17 cellular contexts compared by ENCODE assay signal in genomic region chr2:237330539-237330938, GRCh38.
DNase-seq lines count a peak whose midpoint lies in the region; ATAC-seq and TF ChIP-seq lines count a peak whose summit lies in the region.
"Had no signal": no experiment of that assay in that cellular context is flagged by ENCODE, and none has a peak within 500 bp of the region (broad histone marks: within the 10 kb centered on the region; RNA-seq: fewer than 3 reads in every experiment).

No MANE protein-coding gene starts in this region.

- peak; percentile 43 for DNase-seq in NT2/D1 (ENCODE audit: low read depth, low spot score)
- DNase-seq in trophoblast cell, result no peak
- peak in 1 of 2 donors; percentile 25 for DNase-seq in vagina (ENCODE audit: extremely low spot score in 2 of 2)
- DNase-seq in T1000 (lab: John Stamatoyannopoulos, UW), result no peak
- DNase-seq in AML-193 (lab: John Stamatoyannopoulos, UW), result no peak
- no peak for DNase-seq in PC-9
- DNase-seq: DMS 273 treated with DMSO at 0.1 percent for 48 hours, HCEC 1CT, KBM-7, NCI-H1105 treated with DMSO at 0.1 percent for 48 hours, NCI-H1694, NCI-H2081 treated with DMSO at 0.1 percent for 48 hours, NCI-H774, OCI-M1, SHP77 had no signal

- H3K27me3 ChIP-seq in NT2/D1 (ENCODE audit: insufficient read depth, insufficient read length) (no peaks in the 10 kb centered on the region), gastroesophageal sphincter (no peaks in the 10 kb centered on the region), trophoblast cell (ENCODE audit: insufficient read depth, low read length) (no peaks in the 10 kb centered on the region), vagina (no peaks in the 10 kb centered on the region), PC-9 (ENCODE audit: insufficient read depth, low read depth) (no peaks in the 10 kb centered on the region)

- peak overlapping the region; percentile 7 for H2BK5ac ChIP-seq in trophoblast cell (ENCODE audit: low read depth, low read length, poor library complexity)

- H3K9me2 ChIP-seq in PC-9 (ENCODE audit: insufficient read depth), result no peaks in the 10 kb centered on the region

- H2AFZ ChIP-seq in trophoblast cell (ENCODE audit: insufficient read depth, low read length, poor library complexity), result no peak overlapping the region
- no peak overlapping the region for H2AFZ ChIP-seq in PC-9

- no peak overlapping the region for H2BK12ac ChIP-seq in trophoblast cell (ENCODE audit: low read length)

- H3K4me1 ChIP-seq in NT2/D1 (ENCODE audit: insufficient read depth, insufficient read length), result peaks cover 3% of the 10 kb centered on the region
- peaks cover 0 to 68% (median 5%) of the 10 kb centered on the region in 3 donors for H3K4me1 ChIP-seq in gastroesophageal sphincter
- H3K4me1 ChIP-seq in trophoblast cell (ENCODE audit: control insufficient read depth in 1 of 2, insufficient read depth in 2 of 2, low read length in 2 of 2), result peaks cover 0 to 3% of the 10 kb centered on the region in 2 experiments
- H3K4me1 ChIP-seq in vagina, result peaks cover 35% of the 10 kb centered on the region
- no peaks in the 10 kb centered on the region for H3K4me1 ChIP-seq in PC-9 (replicated peaks; ENCODE audit: insufficient read depth)

- no peak for TF ChIP-seq EP300 in gastroesophageal sphincter (IDR thresholded peaks at IDR 0.05)

- H3K27ac ChIP-seq in gastroesophageal sphincter, result peak overlapping the region; percentile 45 to 94 (median 69)
- no peak overlapping the region for H3K27ac ChIP-seq in trophoblast cell (ENCODE audit: low read depth, low read length)
- H3K27ac ChIP-seq in vagina, result peak overlapping the region; percentile 45
- H3K27ac ChIP-seq in PC-9, result no peak overlapping the region
- H3K27ac ChIP-seq: SK-N-MC had no signal

- no peak overlapping the region for H3K18ac ChIP-seq in trophoblast cell (ENCODE audit: low read length)

- no TSS peak for BruUV-seq in PC-9 (replicated peaks; lab: Mats Ljungman, UMichigan)

- TF ChIP-seq CTCF in gastroesophageal sphincter (IDR thresholded peaks at IDR 0.05) (no peak), vagina (IDR thresholded peaks at IDR 0.05) (no peak), PC-9 (conservative IDR thresholded peaks at IDR 0.05) (no peak)

- POLR2A ChIA-PET in PC-9 (lab: Charles Lee; ENCODE audit: unreplicated experiment), result no interaction called here

- no peak overlapping the region for H3K4me3 ChIP-seq in NT2/D1 (ENCODE audit: insufficient read length, low read depth)
- no peak overlapping the region for H3K4me3 ChIP-seq in gastroesophageal sphincter
- no peak overlapping the region for H3K4me3 ChIP-seq in trophoblast cell (ENCODE audit: low read depth, low read length)
- H3K4me3 ChIP-seq in vagina, result no peak overlapping the region
- H3K4me3 ChIP-seq in PC-9, result no peak overlapping the region
- H3K4me3 ChIP-seq: SK-N-MC had no signal

- H3K4ac ChIP-seq in trophoblast cell (ENCODE audit: low read depth, low read length), result no peak overlapping the region

- H3K23ac ChIP-seq in trophoblast cell (ENCODE audit: low read length), result no peak overlapping the region

- CTCF ChIA-PET in PC-9 (lab: Charles Lee), result no interaction called here

- H3F3A ChIP-seq in PC-9 (ENCODE audit: insufficient read depth, low read depth), result no peaks in the 10 kb centered on the region

- H3K79me2 ChIP-seq in trophoblast cell (ENCODE audit: control insufficient read depth, insufficient read depth, low read length, poor library complexity) (peaks cover 2% of the 10 kb centered on the region), PC-9 (ENCODE audit: low read depth) (no peaks in the 10 kb centered on the region)

- H3K9ac ChIP-seq in NT2/D1 (ENCODE audit: insufficient read length, low read depth) (no peak overlapping the region), trophoblast cell (ENCODE audit: low read length) (no peak overlapping the region)

- WGBS in gastroesophageal sphincter (ENCODE audit: low coverage in 1 of 2), 2 donors, result 52 to 56% methylated on average over 4 of the region's 4 CpGs
- no CpG with 5 or more reads among the region's 4 CpGs for WGBS in trophoblast cell (ENCODE audit: extremely low coverage, insufficient coverage, insufficient read length)

- H3K36me3 ChIP-seq in NT2/D1 (ENCODE audit: insufficient read depth, insufficient read length, low read length) (peaks cover 10% of the 10 kb centered on the region), gastroesophageal sphincter (peaks cover 0 to 28% of the 10 kb centered on the region in 2 donors), trophoblast cell (ENCODE audit: control insufficient read depth in 1 of 2, insufficient read depth in 2 of 2, low read length in 2 of 2) (peaks cover 10 to 23% of the 10 kb centered on the region in 2 experiments), vagina (peaks cover 0 to 25% of the 10 kb centered on the region in 2 donors), PC-9 (ENCODE audit: low read depth) (no peaks in the 10 kb centered on the region)

- H2BK120ac ChIP-seq in trophoblast cell (ENCODE audit: insufficient read depth, low read length, poor library complexity), result no peak overlapping the region

- no peak overlapping the region for H4K8ac ChIP-seq in trophoblast cell (ENCODE audit: low read depth, low read length)

- intact Hi-C loops in vagina (cut with DNase I) (no loop called here), PC-9 (cut with micrococcal nuclease; ENCODE audit: unreplicated experiment) (no loop called here)

- TF ChIP-seq POLR2A in gastroesophageal sphincter (IDR thresholded peaks at IDR 0.05), result no peak
- no peak for TF ChIP-seq POLR2A in vagina (IDR thresholded peaks at IDR 0.05)

- H4K20me1 ChIP-seq in PC-9 (ENCODE audit: insufficient read depth), result no peaks in the 10 kb centered on the region

- H4K12ac ChIP-seq in trophoblast cell (ENCODE audit: low read depth, low read length), result no peak overlapping the region

- no peak overlapping the region for H4K91ac ChIP-seq in trophoblast cell (ENCODE audit: low read depth, low read length)

- H3K4me2 ChIP-seq in trophoblast cell (ENCODE audit: low read length) (no peak overlapping the region), PC-9 (no peak overlapping the region)

- no peak for ATAC-seq in gastroesophageal sphincter

- no peak overlapping the region for H3K14ac ChIP-seq in trophoblast cell (ENCODE audit: low read length)

- H3K79me1 ChIP-seq in trophoblast cell (ENCODE audit: low read length), result peaks cover 16% of the 10 kb centered on the region

- no peak overlapping the region for H2AK5ac ChIP-seq in trophoblast cell (ENCODE audit: low read length)

- H3K9me3 ChIP-seq in NT2/D1 (ENCODE audit: insufficient read depth, low read length) (no peaks in the 10 kb centered on the region), gastroesophageal sphincter (no peaks in the 10 kb centered on the region), trophoblast cell (ENCODE audit: insufficient read depth, low read depth, low read length) (peaks cover 1% of the 10 kb centered on the region), vagina (no peaks in the 10 kb centered on the region), PC-9 (ENCODE audit: insufficient read depth, low read depth) (no peaks in the 10 kb centered on the region)

Comparison
In these comparisons a context has a peak if more than half of its experiments do, and no peak if none do; other contexts are left out.
1. H3K27ac ChIP-seq: peak in gastroesophageal sphincter (4 of 4) and vagina (single experiment); none in trophoblast cell (single experiment) and PC-9 (single experiment).